In genomic region chrX:9995855-9996339, GRCh38 we compare ENCODE assay signal across 8 cellular contexts. TPM values are rescaled to one million over a fixed set of nuclear protein-coding genes. Genes with fewer than 3 reads are reported as not detected.
A peak's percentile ranks its signal among the peaks of the same experiment; 100 is the strongest.
DNase-seq lines count a peak whose midpoint lies in the region; ATAC-seq and TF ChIP-seq lines count a peak whose summit lies in the region.

No MANE protein-coding gene starts in this region.

- H3K27ac Mint-ChIP-seq in naive B cell = no peak overlapping the region
- H3K27ac Mint-ChIP-seq in stimulated activated naive B cell treated with anti-CD40 and anti-IgM and Interleukin-4, amounts not matched to agents 10 μg/mL and 1 μg/mL and 100 μg/mL, for 72 hours = no peak overlapping the region

- peaks cover 0 to 8% (median 0%) of the 10 kb centered on the region in 3 donors for H3K4me1 Mint-ChIP-seq in naive B cell
- H3K4me1 Mint-ChIP-seq in stimulated activated naive B cell treated with anti-CD40 and anti-IgM and Interleukin-4, amounts not matched to agents 10 μg/mL and 1 μg/mL and 100 μg/mL, for 72 hours = peaks cover 10 to 15% of the 10 kb centered on the region in 2 donors

- H3K27me3 Mint-ChIP-seq in naive B cell = no peaks in the 10 kb centered on the region
- H3K27me3 Mint-ChIP-seq in stimulated activated naive B cell treated with anti-CD40 and anti-IgM and Interleukin-4, amounts not matched to agents 10 μg/mL and 1 μg/mL and 100 μg/mL, for 72 hours = no peaks in the 10 kb centered on the region

- TF ChIP-seq CTCF in epithelial cell of proximal tubule (conservative IDR thresholded peaks at IDR 0.05; ENCODE audit: low read depth, low read length) = peak; percentile 92

- no peak overlapping the region for H3K4me3 ChIP-seq in epithelial cell of proximal tubule (ENCODE audit: low read depth, low read length)

- peak; percentile 4 for DNase-seq in NCI-H510A (lab: John Stamatoyannopoulos, UW)
- DNase-seq in NCI-H510A treated with DMSO at 0.1 percent for 48 hours (lab: John Stamatoyannopoulos, UW) = no peak
- DNase-seq in NCI-H82 (lab: John Stamatoyannopoulos, UW) = peak; percentile 85
- DNase-seq in activated T-cell treated with anti-CD3 and anti-CD28 coated beads for 4 hours = peak; percentile 64
- no peak for DNase-seq in epithelial cell of proximal tubule (ENCODE audit: low read depth)
- peak; percentile 67 for DNase-seq in naive B cell
- DNase-seq in stimulated activated naive B cell treated with anti-CD40 and anti-IgM and Interleukin-4, amounts not matched to agents 10 μg/mL and 1 μg/mL and 100 μg/mL, for 72 hours = peak; percentile 40

- H3K9me3 Mint-ChIP-seq in naive B cell = no peaks in the 10 kb centered on the region
- no peaks in the 10 kb centered on the region for H3K9me3 Mint-ChIP-seq in stimulated activated naive B cell treated with anti-CD40 and anti-IgM and Interleukin-4, amounts not matched to agents 10 μg/mL and 1 μg/mL and 100 μg/mL, for 72 hours

- no peaks in the 10 kb centered on the region for H3K36me3 Mint-ChIP-seq in naive B cell
- H3K36me3 Mint-ChIP-seq in stimulated activated naive B cell treated with anti-CD40 and anti-IgM and Interleukin-4, amounts not matched to agents 10 μg/mL and 1 μg/mL and 100 μg/mL, for 72 hours = no peaks in the 10 kb centered on the region

- no peak overlapping the region for H3K4me3 Mint-ChIP-seq in naive B cell
- no peak overlapping the region for H3K4me3 Mint-ChIP-seq in stimulated activated naive B cell treated with anti-CD40 and anti-IgM and Interleukin-4, amounts not matched to agents 10 μg/mL and 1 μg/mL and 100 μg/mL, for 72 hours

- ATAC-seq in HG03139 (IDR thresholded peaks at IDR 0.05; ENCODE audit: unreplicated experiment) (peak; percentile 56), naive B cell (ENCODE audit: low read depth in 2 of 2) (peak; percentile 76 to 80)
- ATAC-seq in stimulated activated naive B cell treated with anti-CD40 and anti-IgM and Interleukin-4, amounts not matched to agents 10 μg/mL and 1 μg/mL and 100 μg/mL, for 72 hours (replicated peaks) = peak; percentile 53 to 60

RNA-seq across cellular contexts. Expression of gene CLDN34, which starts 28.7 kb away (rescaled TPM):
- not detected in 2 replicates for total RNA-seq in epithelial cell of proximal tubule
- polyA plus RNA-seq in naive B cell (ENCODE audit: low read depth in 6 of 6) = not detected

Comparison
In these comparisons a context has a peak if more than half of its experiments do, and no peak if none do; other contexts are left out.
1. DNase-seq: peak in NCI-H510A (single experiment), NCI-H82 (single experiment), activated T-cell treated with anti-CD3 and anti-CD28 coated beads for 4 hours (single experiment), naive B cell (single experiment) and stimulated activated naive B cell treated with anti-CD40 and anti-IgM and Interleukin-4, amounts not matched to agents 10 μg/mL and 1 μg/mL and 100 μg/mL, for 72 hours (single experiment); none in NCI-H510A treated with DMSO at 0.1 percent for 48 hours (single experiment) and epithelial cell of proximal tubule (single experiment).
2. Peak in every context shown above with its lines, with median percentiles within 50 percentile points of each other: ATAC-seq.